In the genomic region with DNA sequence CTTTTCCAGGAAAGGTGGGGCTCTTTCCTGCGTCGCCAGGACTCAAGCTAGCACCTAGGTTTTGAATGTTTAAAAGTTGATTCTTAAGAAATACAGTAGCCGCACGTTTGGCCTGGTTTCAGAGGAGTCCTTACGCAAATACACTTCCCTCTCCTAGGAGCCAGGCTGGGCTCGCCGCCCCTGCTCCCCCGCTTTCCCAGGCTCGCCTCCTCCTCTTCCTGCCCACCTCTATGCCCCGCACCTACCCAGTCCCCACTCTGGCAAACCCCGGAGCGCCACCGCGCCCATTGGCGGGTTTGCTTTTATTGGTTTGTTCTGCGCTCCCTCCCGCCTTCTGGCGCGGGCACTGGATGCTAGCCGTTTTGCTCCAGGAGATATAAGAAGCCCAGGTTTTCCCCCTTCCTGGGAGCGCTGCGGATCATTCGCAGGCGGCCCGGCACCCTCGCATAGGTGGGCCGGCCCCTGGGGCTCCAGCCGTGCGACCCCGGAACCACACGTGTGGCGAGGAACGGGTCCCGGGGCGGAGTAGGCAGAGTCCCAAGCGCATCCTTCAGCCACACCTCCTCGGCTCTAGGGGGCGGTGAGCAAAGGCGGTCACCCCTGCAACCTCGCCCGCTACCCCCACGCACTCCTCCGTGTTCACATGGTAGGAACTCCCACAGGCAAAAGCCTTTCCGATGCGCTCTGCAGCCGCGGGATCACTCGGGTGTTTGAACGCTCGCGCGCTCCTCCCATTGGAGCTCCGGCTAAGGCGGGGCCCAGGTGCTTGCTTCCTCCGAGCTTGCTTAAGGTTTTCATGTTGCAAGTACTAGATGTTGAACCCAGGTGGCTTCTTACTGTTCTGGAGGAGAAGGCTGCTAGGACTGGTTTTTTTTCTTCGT, we compare ENCODE assay signal across 1 cellular context.
TF ChIP-seq lines count a peak whose summit lies in the region.

No MANE protein-coding gene starts in this region.

TF ChIP-seq in GM12878, 131 proteins besides CTCF, POLR2A, EP300 and RAD21 (continued from another document):
- TF ChIP-seq EGR1 (IDR thresholded peaks at IDR 0.05; ENCODE audit: borderline replicate concordance in 1 of 2, low read depth in 2 of 2, low read length in 2 of 2) (peak in 1 of 2 experiments; percentile 76; a peak in 2 of 3 replicates), BHLHE40 (IDR thresholded peaks at IDR 0.05; ENCODE audit: borderline replicate concordance in 1 of 2, low read depth in 2 of 2, low read length in 1 of 2) (peak; percentile 30 to 57; a peak in 2 of 4 replicates), MYC (IDR thresholded peaks at IDR 0.05; ENCODE audit: insufficient read depth, insufficient read length, insufficient replicate concordance, low read length, severe bottlenecking) (peak; percentile 37), ZNF622 (IDR thresholded peaks at IDR 0.05) (no peak), NR2F1 (conservative IDR thresholded peaks at IDR 0.05) (0 out of 2 replicates have a peak, but pooled peaks have one; percentile 14), LARP7 (IDR thresholded peaks at IDR 0.05) (peak; percentile 60; the same call in 1 of the 2 replicates)
- TF ChIP-seq, protein P1, sequence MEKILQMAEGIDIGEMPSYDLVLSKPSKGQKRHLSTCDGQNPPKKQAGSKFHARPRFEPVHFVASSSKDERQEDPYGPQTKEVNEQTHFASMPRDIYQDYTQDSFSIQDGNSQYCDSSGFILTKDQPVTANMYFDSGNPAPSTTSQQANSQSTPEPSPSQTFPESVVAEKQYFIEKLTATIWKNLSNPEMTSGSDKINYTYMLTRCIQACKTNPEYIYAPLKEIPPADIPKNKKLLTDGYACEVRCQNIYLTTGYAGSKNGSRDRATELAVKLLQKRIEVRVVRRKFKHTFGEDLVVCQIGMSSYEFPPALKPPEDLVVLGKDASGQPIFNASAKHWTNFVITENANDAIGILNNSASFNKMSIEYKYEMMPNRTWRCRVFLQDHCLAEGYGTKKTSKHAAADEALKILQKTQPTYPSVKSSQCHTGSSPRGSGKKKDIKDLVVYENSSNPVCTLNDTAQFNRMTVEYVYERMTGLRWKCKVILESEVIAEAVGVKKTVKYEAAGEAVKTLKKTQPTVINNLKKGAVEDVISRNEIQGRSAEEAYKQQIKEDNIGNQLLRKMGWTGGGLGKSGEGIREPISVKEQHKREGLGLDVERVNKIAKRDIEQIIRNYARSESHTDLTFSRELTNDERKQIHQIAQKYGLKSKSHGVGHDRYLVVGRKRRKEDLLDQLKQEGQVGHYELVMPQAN (conservative IDR thresholded peaks at IDR 0.05), result peak; percentile 90
